ENCODE assay signal across 17 cellular contexts in genomic region chrX:21741869-21742701, GRCh38. TPM values are rescaled to one million over a fixed set of nuclear protein-coding genes. Genes with fewer than 3 reads are reported as not detected.
A peak's percentile ranks its signal among the peaks of the same experiment; 100 is the strongest.
DNase-seq lines count a peak whose midpoint lies in the region; ATAC-seq and TF ChIP-seq lines count a peak whose summit lies in the region.
"Had no signal": no experiment of that assay in that cellular context is flagged by ENCODE, and none has a peak within 500 bp of the region (broad histone marks: within the 10 kb centered on the region; RNA-seq: fewer than 3 reads in every experiment).

No MANE protein-coding gene starts in this region.

- no peaks in the 10 kb centered on the region for H3K9me2 ChIP-seq in SK-N-SH

- POLR2A ChIA-PET in SK-N-SH (lab: Yijun Ruan, JAX), result no interaction called here
- POLR2A ChIA-PET in activated CD8-positive, alpha-beta T cell treated with anti-CD3 and anti-CD28 coated beads, Interleukin-2, amount 10 ng/mL, durations not matched to agents 7 days and 5 days (lab: Charles Lee), result no interaction called here
- POLR2A ChIA-PET in CD4-positive, alpha-beta memory T cell (lab: Charles Lee; ENCODE audit: partially characterized antibody), result no interaction called here

- H3K27me3 ChIP-seq in SK-N-SH (ENCODE audit: insufficient read depth), result no peaks in the 10 kb centered on the region
- H3K27me3 ChIP-seq in cardiac muscle cell, result no peaks in the 10 kb centered on the region
- H3K27me3 ChIP-seq in gastrocnemius medialis, result no peaks in the 10 kb centered on the region
- no peaks in the 10 kb centered on the region for H3K27me3 ChIP-seq in CD4-positive, alpha-beta memory T cell (ENCODE audit: insufficient read depth, low read length)
- H3K27me3 ChIP-seq: vagina had no signal

- peaks cover 0 to 3% of the 10 kb centered on the region in 2 experiments; a peak in 1 of 4 replicates for H3K4me1 ChIP-seq in SK-N-SH (ENCODE audit: control insufficient read depth in 1 of 2, insufficient read depth in 2 of 2, low read depth in 1 of 2, low read length in 1 of 2)
- H3K4me1 ChIP-seq in cardiac muscle cell (ENCODE audit: low read depth), result peaks cover 82% of the 10 kb centered on the region
- peaks cover 39 to 42% of the 10 kb centered on the region in 2 donors for H3K4me1 ChIP-seq in gastrocnemius medialis
- no peaks in the 10 kb centered on the region for H3K4me1 ChIP-seq in CD4-positive, alpha-beta memory T cell (ENCODE audit: insufficient read depth, low read length)
- H3K4me1 ChIP-seq: vagina had no signal

- no peaks in the 10 kb centered on the region for H3K36me3 Mint-ChIP-seq in activated CD8-positive, alpha-beta T cell treated with anti-CD3 and anti-CD28 coated beads, Interleukin-2, amount 10 ng/mL, durations not matched to agents 7 days and 5 days (ENCODE audit: low read depth)
- H3K36me3 Mint-ChIP-seq in CD4-positive, alpha-beta memory T cell, result no peaks in the 10 kb centered on the region
- H3K36me3 Mint-ChIP-seq: memory B cell had no signal

- H4K20me1 ChIP-seq in SK-N-SH (ENCODE audit: insufficient read depth), result no peaks in the 10 kb centered on the region

- DNase-seq in SK-N-SH, result no peak
- peak; percentile 32 for DNase-seq in NCI-H2227 (lab: John Stamatoyannopoulos, UW; ENCODE audit: unreplicated experiment)
- peak in 1 of 2 donors; percentile 44 for DNase-seq in cardiac muscle cell (ENCODE audit: low read depth in 1 of 2, low spot score in 1 of 2)
- DNase-seq in gastrocnemius medialis, result peak; percentile 38 to 64
- DNase-seq in activated CD4-positive, CD25-positive, alpha-beta regulatory T cell treated with anti-CD3 and anti-CD28 coated beads, Interleukin-2, amount 50 U/mL, for 72 hours, result no peak
- DNase-seq in activated CD8-positive, alpha-beta T cell treated with anti-CD3 and anti-CD28 coated beads, Interleukin-2, amount 10 ng/mL, durations not matched to agents 7 days and 5 days, result no peak
- DNase-seq in CD4-positive, alpha-beta memory T cell, result no peak
- DNase-seq: activated naive CD4-positive, alpha-beta T cell treated with anti-CD3 and anti-CD28 coated beads, Interleukin-2, amount 50 U/mL, for 16 hours; DND-41; hippocampal formation; SIG-M5 had no signal

- no peaks in the 10 kb centered on the region for H3K9me3 Mint-ChIP-seq in activated CD8-positive, alpha-beta T cell treated with anti-CD3 and anti-CD28 coated beads, Interleukin-2, amount 10 ng/mL, durations not matched to agents 7 days and 5 days (ENCODE audit: insufficient read depth)
- H3K9me3 Mint-ChIP-seq in CD4-positive, alpha-beta memory T cell, result no peaks in the 10 kb centered on the region
- H3K9me3 Mint-ChIP-seq: GM23338, memory B cell had no signal

- 10% methylated on average over 6 of the region's 6 CpGs for WGBS in SK-N-SH (ENCODE audit: low lambda C conversion rate)

- H3K4me3 ChIP-seq in SK-N-SH (ENCODE audit: low read depth in 2 of 2, low read length in 1 of 2) (no peak overlapping the region), cardiac muscle cell (no peak overlapping the region), gastrocnemius medialis (no peak overlapping the region)
- H3K4me3 ChIP-seq in CD4-positive, alpha-beta memory T cell (ENCODE audit: low read length in 2 of 2), result no peak overlapping the region
- H3K4me3 ChIP-seq: GM23338, vagina had no signal

- H3K27me3 Mint-ChIP-seq in activated CD8-positive, alpha-beta T cell treated with anti-CD3 and anti-CD28 coated beads, Interleukin-2, amount 10 ng/mL, durations not matched to agents 7 days and 5 days (ENCODE audit: low read depth), result peaks cover 2% of the 10 kb centered on the region
- peaks cover 2% of the 10 kb centered on the region in 2 donors for H3K27me3 Mint-ChIP-seq in CD4-positive, alpha-beta memory T cell

- TF ChIP-seq POLR2A in gastrocnemius medialis (IDR thresholded peaks at IDR 0.05), result peak in 1 of 2 donors; percentile 8

- in situ Hi-C loops in gastrocnemius medialis (cut with MboI; ENCODE audit: low sequenced_read_pairs in 4 of 4), result loop anchor here in 1 of 4 donors (25.0 kb wide), 1 partner anchor 1230 kb away; no protein-coding TSS in a partner anchor

- no peak for TF ChIP-seq EP300 in SK-N-SH (IDR thresholded peaks at IDR 0.05; ENCODE audit: borderline replicate concordance in 1 of 2, low read depth in 1 of 2, low read length in 1 of 2)

- no peaks in the 10 kb centered on the region for H3K79me2 ChIP-seq in SK-N-SH (ENCODE audit: insufficient read depth)

- no peak overlapping the region for H3K9ac ChIP-seq in SK-N-SH

- no peaks in the 10 kb centered on the region for H3F3A ChIP-seq in SK-N-SH (replicated peaks; ENCODE audit: insufficient read depth)

- no peak overlapping the region for H3K4me3 Mint-ChIP-seq in activated CD8-positive, alpha-beta T cell treated with anti-CD3 and anti-CD28 coated beads, Interleukin-2, amount 10 ng/mL, durations not matched to agents 7 days and 5 days
- H3K4me3 Mint-ChIP-seq in CD4-positive, alpha-beta memory T cell, result no peak overlapping the region
- H3K4me3 Mint-ChIP-seq: GM23338, memory B cell had no signal

- H3K27ac ChIP-seq in SK-N-SH (ENCODE audit: low read depth in 2 of 2, low read length in 1 of 2) (no peak overlapping the region), cardiac muscle cell (peak overlapping the region; percentile 75), gastrocnemius medialis (peak overlapping the region; percentile 62 to 92 (median 80))
- H3K27ac ChIP-seq in CD4-positive, alpha-beta memory T cell (ENCODE audit: low read depth, low read length), result no peak overlapping the region
- H3K27ac ChIP-seq: epithelial cell of prostate, vagina had no signal

- no peak overlapping the region for H3K4me2 ChIP-seq in SK-N-SH
- H3K4me2 ChIP-seq: GM23338 had no signal

- TF ChIP-seq RAD21 in SK-N-SH (IDR thresholded peaks at IDR 0.05; ENCODE audit: low read length), result no peak

- no peak overlapping the region for H2AFZ ChIP-seq in SK-N-SH (ENCODE audit: low read depth)
- H2AFZ ChIP-seq: GM23338 had no signal

- H3K4me1 Mint-ChIP-seq in activated CD8-positive, alpha-beta T cell treated with anti-CD3 and anti-CD28 coated beads, Interleukin-2, amount 10 ng/mL, durations not matched to agents 7 days and 5 days (ENCODE audit: low read depth), result no peaks in the 10 kb centered on the region
- H3K4me1 Mint-ChIP-seq in CD4-positive, alpha-beta memory T cell, result no peaks in the 10 kb centered on the region
- H3K4me1 Mint-ChIP-seq: memory B cell had no signal

- H3K36me3 ChIP-seq in SK-N-SH (replicated peaks in 1 of 2; ENCODE audit: control insufficient read depth in 1 of 2, insufficient read depth in 2 of 2, low read length in 1 of 2), result no peaks in the 10 kb centered on the region
- peaks cover 20% of the 10 kb centered on the region for H3K36me3 ChIP-seq in cardiac muscle cell
- H3K36me3 ChIP-seq in gastrocnemius medialis, result no peaks in the 10 kb centered on the region
- H3K36me3 ChIP-seq in CD4-positive, alpha-beta memory T cell (ENCODE audit: insufficient read depth, low read length), result no peaks in the 10 kb centered on the region
- H3K36me3 ChIP-seq: vagina had no signal

- H3K27ac Mint-ChIP-seq in activated CD8-positive, alpha-beta T cell treated with anti-CD3 and anti-CD28 coated beads, Interleukin-2, amount 10 ng/mL, durations not matched to agents 7 days and 5 days, result no peak overlapping the region
- H3K27ac Mint-ChIP-seq in CD4-positive, alpha-beta memory T cell, result no peak overlapping the region
- H3K27ac Mint-ChIP-seq: GM23338, memory B cell had no signal

- no peak for TF ChIP-seq CTCF in SK-N-SH (IDR thresholded peaks at IDR 0.05)
- no peak for TF ChIP-seq CTCF in cardiac muscle cell (IDR thresholded peaks at IDR 0.05; ENCODE audit: low read depth, low read length)
- no peak for TF ChIP-seq CTCF in gastrocnemius medialis (IDR thresholded peaks at IDR 0.05 in 4 of 5, conservative IDR thresholded peaks at IDR 0.05 in 1 of 5)

- H3K9me3 ChIP-seq in SK-N-SH (no peaks in the 10 kb centered on the region), cardiac muscle cell (ENCODE audit: low read depth) (no peaks in the 10 kb centered on the region), gastrocnemius medialis (no peaks in the 10 kb centered on the region)
- no peaks in the 10 kb centered on the region for H3K9me3 ChIP-seq in CD4-positive, alpha-beta memory T cell (ENCODE audit: control insufficient read depth in 1 of 2, low read length in 2 of 2)
- H3K9me3 ChIP-seq: vagina had no signal

- CTCF ChIA-PET in SK-N-SH (lab: Yijun Ruan, JAX), result interaction anchor here (1.7 to 1.8 kb wide), 2 partner anchors 1212 to 1215 kb away, joined by 4 to 8 read pairs; no protein-coding TSS in a partner anchor
- CTCF ChIA-PET in activated CD8-positive, alpha-beta T cell treated with anti-CD3 and anti-CD28 coated beads, Interleukin-2, amount 10 ng/mL, durations not matched to agents 7 days and 5 days (lab: Charles Lee), result no interaction called here
- CTCF ChIA-PET in CD4-positive, alpha-beta memory T cell (lab: Charles Lee; ENCODE audit: partially characterized antibody), result interaction anchor here (1.0 kb wide), 1 partner anchor 8 kb away, joined by 3 read pairs; no protein-coding TSS in a partner anchor

- ATAC-seq in SK-N-SH treated with all-trans-retinoic acid at 6 μM for 48 hours (no peak), gastrocnemius medialis (peak; percentile 60 to 67)
- no peak for ATAC-seq in activated CD8-positive, alpha-beta T cell treated with anti-CD3 and anti-CD28 coated beads, Interleukin-2, amount 10 ng/mL, durations not matched to agents 7 days and 5 days
- ATAC-seq: GM23338 had no signal

- intact Hi-C loops in gastrocnemius medialis (cut with DNase I; ENCODE audit: low total_unique reads), result no loop called here
- intact Hi-C loops in CD4-positive, alpha-beta memory T cell (cut with micrococcal nuclease), result no loop called here

TF ChIP-seq in SK-N-SH treated with all-trans-retinoic acid at 6 μM for 48 hours, 23 proteins besides CTCF, POLR2A, EP300 and RAD21 (continues in another document):
- TF ChIP-seq PPARA (CRISPR knock-in tag; IDR thresholded peaks at IDR 0.05; ENCODE audit: borderline replicate concordance), result no peak

TF ChIP-seq in SK-N-SH, 30 proteins besides CTCF, POLR2A, EP300 and RAD21 (continues in another document):
- TF ChIP-seq RXRA (IDR thresholded peaks at IDR 0.05; ENCODE audit: borderline replicate concordance, low read depth) (no peak), RFX5 (IDR thresholded peaks at IDR 0.05; ENCODE audit: low read length) (no peak), TEAD4 (IDR thresholded peaks at IDR 0.05; ENCODE audit: borderline replicate concordance, insufficient read depth) (no peak), RCOR1 (IDR thresholded peaks at IDR 0.05; ENCODE audit: low read length) (no peak), TAF1 (IDR thresholded peaks at IDR 0.05; ENCODE audit: borderline replicate concordance, low read depth, low read length) (no peak), SIN3A (IDR thresholded peaks at IDR 0.05; ENCODE audit: borderline replicate concordance, low read depth, low read length) (no peak)

RNA-seq across cellular contexts. Expression of gene SMPX, which starts 15.8 kb away (rescaled TPM):
- polyA plus RNA-seq in SK-N-SH (2012; rRNA removed) (not detected in 2 replicates), cardiac muscle cell (633 and 1,072 TPM in 2 replicates)
- not detected in 2 replicates for polyA plus RNA-seq in SK-N-SH (2012; cell fraction: cytosol; rRNA removed)
- polyA plus RNA-seq in SK-N-SH (2012; cell fraction: nucleus; rRNA removed), result not detected in 2 replicates
- total RNA-seq in cardiac muscle cell (402 and 912 TPM in 2 replicates), gastrocnemius medialis (100 to 1,000 TPM in 3 of 4 donors, 10 to 100 TPM in 1; 79.1 to 797 (median 200) TPM)
- total RNA-seq in activated CD8-positive, alpha-beta T cell treated with anti-CD3 and anti-CD28 coated beads, Interleukin-2, amount 10 ng/mL, durations not matched to agents 7 days and 5 days, result not detected
- total RNA-seq in CD4-positive, alpha-beta memory T cell, result not detected
- polyA plus RNA-seq in CD4-positive, alpha-beta memory T cell, result not detected
- total RNA-seq: GM23338, osteocyte, vagina had no signal
- polyA plus RNA-seq: GM23338 had no signal

Comparison
In these comparisons a context has a peak if more than half of its experiments do, and no peak if none do; other contexts are left out.
1. ATAC-seq: peak in gastrocnemius medialis (2 of 2); none in SK-N-SH treated with all-trans-retinoic acid at 6 μM for 48 hours (single experiment) and activated CD8-positive, alpha-beta T cell treated with anti-CD3 and anti-CD28 coated beads, Interleukin-2, amount 10 ng/mL, durations not matched to agents 7 days and 5 days (single experiment).
2. DNase-seq: peak in NCI-H2227 (single experiment) and gastrocnemius medialis (2 of 2); none in SK-N-SH (single experiment), activated CD4-positive, CD25-positive, alpha-beta regulatory T cell treated with anti-CD3 and anti-CD28 coated beads, Interleukin-2, amount 50 U/mL, for 72 hours (single experiment), activated CD8-positive, alpha-beta T cell treated with anti-CD3 and anti-CD28 coated beads, Interleukin-2, amount 10 ng/mL, durations not matched to agents 7 days and 5 days (single experiment) and CD4-positive, alpha-beta memory T cell (0 of 5).
3. H3K27ac ChIP-seq: peak in cardiac muscle cell (single experiment) and gastrocnemius medialis (4 of 4); none in SK-N-SH (0 of 2) and CD4-positive, alpha-beta memory T cell (single experiment).
4. RNA of gene SMPX, which starts 15.8 kb away (total RNA-seq): 402 to 912 TPM in cardiac muscle cell and 79.1 to 797 TPM in gastrocnemius medialis; not detected in activated CD8-positive, alpha-beta T cell treated with anti-CD3 and anti-CD28 coated beads, Interleukin-2, amount 10 ng/mL, durations not matched to agents 7 days and 5 days and not detected in CD4-positive, alpha-beta memory T cell; every median in the first group is over 10 times any median in the second.